ENCODE assay signal across 8 cellular contexts in genomic region chr1:234478152-234478480, GRCh38. TPM values are rescaled to one million over a fixed set of nuclear protein-coding genes. Genes with fewer than 3 reads are reported as not detected.
DNase-seq lines count a peak whose midpoint lies in the region; ATAC-seq lines count a peak whose summit lies in the region.

No MANE protein-coding gene starts in this region.

- peaks cover 14% of the 10 kb centered on the region for H3K27me3 Mint-ChIP-seq in activated CD4-positive, alpha-beta T cell treated with anti-CD3 and anti-CD28 coated beads, Interleukin-2, amount 10 ng/mL, durations not matched to agents 7 days and 5 days

- H3K9me3 Mint-ChIP-seq in activated CD4-positive, alpha-beta T cell treated with anti-CD3 and anti-CD28 coated beads, Interleukin-2, amount 10 ng/mL, durations not matched to agents 7 days and 5 days = peaks cover 6% of the 10 kb centered on the region

- peak overlapping the region; percentile 78 for H3K4me3 Mint-ChIP-seq in activated CD4-positive, alpha-beta T cell treated with anti-CD3 and anti-CD28 coated beads, Interleukin-2, amount 10 ng/mL, durations not matched to agents 7 days and 5 days

- H3K36me3 Mint-ChIP-seq in activated CD4-positive, alpha-beta T cell treated with anti-CD3 and anti-CD28 coated beads, Interleukin-2, amount 10 ng/mL, durations not matched to agents 7 days and 5 days (ENCODE audit: low read depth) = peaks cover 9% of the 10 kb centered on the region

- ATAC-seq in HG02884 (IDR thresholded peaks at IDR 0.05; ENCODE audit: unreplicated experiment) = peak; percentile 58

- peak overlapping the region; percentile 87 for H3K27ac Mint-ChIP-seq in activated CD4-positive, alpha-beta T cell treated with anti-CD3 and anti-CD28 coated beads, Interleukin-2, amount 10 ng/mL, durations not matched to agents 7 days and 5 days

- peak; percentile 58 for DNase-seq in SIG-M5 treated with dmso at 0.1 percent for 504 hours (lab: John Stamatoyannopoulos, UW; ENCODE audit: unreplicated experiment)
- DNase-seq in SIG-M5 (lab: John Stamatoyannopoulos, UW) = no peak
- DNase-seq in NCI-H2081 treated with DMSO at 0.1 percent for 48 hours (lab: John Stamatoyannopoulos, UW) = peak; percentile 27
- peak; percentile 75 for DNase-seq in activated CD4-positive, alpha-beta T cell treated with anti-CD3 and anti-CD28 coated beads, Interleukin-2, amount 10 ng/mL, durations not matched to agents 7 days and 5 days
- peak; percentile 55 for DNase-seq in effector CD4-positive, alpha-beta T cell
- DNase-seq in mucosa of gallbladder (ENCODE audit: low spot score) = peak; percentile 51
- peak; percentile 20 to 53 for DNase-seq in stimulated activated CD8-positive, alpha-beta memory T cell treated with anti-CD3 and anti-CD28 coated beads, Interleukin-4, amount 100 ng/mL, for 4 hours (ENCODE audit: low read depth in 2 of 2, low spot score in 1 of 2)

- POLR2A ChIA-PET in activated CD4-positive, alpha-beta T cell treated with anti-CD3 and anti-CD28 coated beads, Interleukin-2, amount 10 ng/mL, durations not matched to agents 7 days and 5 days (lab: Charles Lee) = interaction anchor here (0.6 to 1.6 kb wide), 3 partner anchors 11 to 188 kb away, joined by 3 to 4 read pairs (median 4); no protein-coding TSS in a partner anchor

- H3K4me1 Mint-ChIP-seq in activated CD4-positive, alpha-beta T cell treated with anti-CD3 and anti-CD28 coated beads, Interleukin-2, amount 10 ng/mL, durations not matched to agents 7 days and 5 days = peaks cover 53% of the 10 kb centered on the region

- CTCF ChIA-PET in activated CD4-positive, alpha-beta T cell treated with anti-CD3 and anti-CD28 coated beads, Interleukin-2, amount 10 ng/mL, durations not matched to agents 7 days and 5 days (lab: Charles Lee) = interaction anchor here (0.7 to 1.8 kb wide), 5 partner anchors 9 to 143 kb away, joined by 3 to 12 read pairs (median 3); no protein-coding TSS in a partner anchor

RNA-seq across cellular contexts. Expression of gene TARBP1, which starts 0.9 kb away (rescaled TPM):
- total RNA-seq in activated CD4-positive, alpha-beta T cell treated with anti-CD3 and anti-CD28 coated beads, Interleukin-2, amount 10 ng/mL, durations not matched to agents 7 days and 5 days = 10 to 100 TPM; 31.3 to 33.2 TPM
- total RNA-seq in mucosa of gallbladder = 22.0 TPM
